1 cellular context compared by ENCODE assay signal in genomic region chr5:168579206-168579986, GRCh38.
TF ChIP-seq lines count a peak whose summit lies in the region.

PANK3 (minus strand) TSS chr5:168579368; CDS start chr5:168579283, 85 bp downstream.

TF ChIP-seq in SK-N-SH, 30 proteins besides CTCF, POLR2A, EP300 and RAD21 (continued from another document):
- no peak for TF ChIP-seq REST (IDR thresholded peaks at IDR 0.05; ENCODE audit: low read depth, low read length)
- no peak for TF ChIP-seq JUND (IDR thresholded peaks at IDR 0.05)
- TF ChIP-seq, protein P1, sequence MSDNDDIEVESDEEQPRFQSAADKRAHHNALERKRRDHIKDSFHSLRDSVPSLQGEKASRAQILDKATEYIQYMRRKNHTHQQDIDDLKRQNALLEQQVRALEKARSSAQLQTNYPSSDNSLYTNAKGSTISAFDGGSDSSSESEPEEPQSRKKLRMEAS (IDR thresholded peaks at IDR 0.05; ENCODE audit: low read depth), result peak; percentile 12; the same call in 1 of the 2 replicates
- TF ChIP-seq RCOR1 (IDR thresholded peaks at IDR 0.05; ENCODE audit: low read length), result peak; percentile 28; the same call in 1 of the 2 replicates
- TF ChIP-seq, protein P2, sequence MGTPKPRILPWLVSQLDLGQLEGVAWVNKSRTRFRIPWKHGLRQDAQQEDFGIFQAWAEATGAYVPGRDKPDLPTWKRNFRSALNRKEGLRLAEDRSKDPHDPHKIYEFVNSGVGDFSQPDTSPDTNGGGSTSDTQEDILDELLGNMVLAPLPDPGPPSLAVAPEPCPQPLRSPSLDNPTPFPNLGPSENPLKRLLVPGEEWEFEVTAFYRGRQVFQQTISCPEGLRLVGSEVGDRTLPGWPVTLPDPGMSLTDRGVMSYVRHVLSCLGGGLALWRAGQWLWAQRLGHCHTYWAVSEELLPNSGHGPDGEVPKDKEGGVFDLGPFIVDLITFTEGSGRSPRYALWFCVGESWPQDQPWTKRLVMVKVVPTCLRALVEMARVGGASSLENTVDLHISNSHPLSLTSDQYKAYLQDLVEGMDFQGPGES (IDR thresholded peaks at IDR 0.05; ENCODE audit: low read depth, low read length), result no peak
- no peak for TF ChIP-seq TEAD4 (IDR thresholded peaks at IDR 0.05; ENCODE audit: borderline replicate concordance, insufficient read depth)
- no peak for TF ChIP-seq FOXM1 (IDR thresholded peaks at IDR 0.05; ENCODE audit: low read depth)
- 0 out of 2 replicates have a peak, but pooled peaks have one; percentile 63 for TF ChIP-seq RFX5 (IDR thresholded peaks at IDR 0.05; ENCODE audit: low read length)
- peak; percentile 85 for TF ChIP-seq TAF1 (IDR thresholded peaks at IDR 0.05; ENCODE audit: borderline replicate concordance, low read depth, low read length)
- TF ChIP-seq, protein P3, sequence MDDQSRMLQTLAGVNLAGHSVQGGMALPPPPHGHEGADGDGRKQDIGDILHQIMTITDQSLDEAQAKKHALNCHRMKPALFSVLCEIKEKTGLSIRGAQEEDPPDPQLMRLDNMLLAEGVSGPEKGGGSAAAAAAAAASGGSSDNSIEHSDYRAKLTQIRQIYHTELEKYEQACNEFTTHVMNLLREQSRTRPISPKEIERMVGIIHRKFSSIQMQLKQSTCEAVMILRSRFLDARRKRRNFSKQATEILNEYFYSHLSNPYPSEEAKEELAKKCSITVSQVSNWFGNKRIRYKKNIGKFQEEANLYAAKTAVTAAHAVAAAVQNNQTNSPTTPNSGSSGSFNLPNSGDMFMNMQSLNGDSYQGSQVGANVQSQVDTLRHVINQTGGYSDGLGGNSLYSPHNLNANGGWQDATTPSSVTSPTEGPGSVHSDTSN (IDR thresholded peaks at IDR 0.05), result no peak
- TF ChIP-seq CHD2 (IDR thresholded peaks at IDR 0.05; ENCODE audit: low read length, partially characterized antibody), result peak; percentile 87
